ENCODE assay signal across 8 cellular contexts in genomic region chr12:1662761-1663439, GRCh38. TPM values are rescaled to one million over a fixed set of nuclear protein-coding genes. Genes with fewer than 3 reads are reported as not detected.
DNase-seq lines count a peak whose midpoint lies in the region; ATAC-seq, FAIRE-seq and TF ChIP-seq lines count a peak whose summit lies in the region.

No MANE protein-coding gene starts in this region.

- no peak overlapping the region for H2AFZ ChIP-seq in HepG2 (ENCODE audit: low read length)

- peak overlapping the region; percentile 69 for H3K27ac Mint-ChIP-seq in Calu3 (ENCODE audit: unreplicated experiment)

- in situ Hi-C loops in HepG2 (cut with HindIII; ENCODE audit: extremely low pct_ligation_motif_present, low pct_unique_long_range_greater_than_20kb) = no loop called here
- in situ Hi-C loops in transverse colon (cut with MboI; ENCODE audit: low pct_ligation_motif_present in 1 of 4, low pct_unique_long_range_greater_than_20kb in 1 of 4, low sequenced_read_pairs in 3 of 4) = loop anchor here in 1 of 4 donors (10.0 kb wide), 1 partner anchor 272 kb away; no protein-coding TSS in a partner anchor

- no peak for ATAC-seq in HepG2
- no peak for ATAC-seq in HG02852 (IDR thresholded peaks at IDR 0.05; ENCODE audit: unreplicated experiment)

- H3K36me3 Mint-ChIP-seq in Calu3 (ENCODE audit: insufficient read depth, unreplicated experiment) = peaks cover 27% of the 10 kb centered on the region

- H3K4me3 Mint-ChIP-seq in Calu3 (ENCODE audit: low read depth, unreplicated experiment) = peak overlapping the region; percentile 60

- H3K9ac ChIP-seq in HepG2 (ENCODE audit: insufficient read depth, low read depth, low read length) = no peak overlapping the region

- FAIRE-seq in bronchial epithelial cell (lab: Jason Lieb, UNC) = no peak
- no peak for FAIRE-seq in HepG2 (lab: Jason Lieb, UNC)

- H3K4me2 ChIP-seq in HepG2 (ENCODE audit: low read depth, low read length) = peak overlapping the region; percentile 7; the same call in 1 of the 2 replicates

- H3K9me3 ChIP-seq in HepG2 (ENCODE audit: low read length) = no peaks in the 10 kb centered on the region
- no peaks in the 10 kb centered on the region for H3K9me3 ChIP-seq in transverse colon

- DNase-seq in Calu3 (peak; percentile 85), RPMI8226 (peak; percentile 40), bronchial epithelial cell (ENCODE audit: low read depth) (peak; percentile 43), HepG2 (ENCODE audit: low spot score) (no peak), transverse colon (peak; percentile 86), A172 (ENCODE audit: low spot score) (no peak), NCI-H1436 treated with DMSO at 0.1 percent for 48 hours (lab: John Stamatoyannopoulos, UW) (no peak)

- TF ChIP-seq RAD21 in HepG2 (CRISPR knock-in tag; IDR thresholded peaks at IDR 0.05) = no peak

- H3K9me3 Mint-ChIP-seq in Calu3 (ENCODE audit: low read depth, unreplicated experiment) = no peaks in the 10 kb centered on the region

- no peaks in the 10 kb centered on the region for H3K27me3 ChIP-seq in bronchial epithelial cell (ENCODE audit: control insufficient read depth, insufficient read depth, low read length)
- no peaks in the 10 kb centered on the region for H3K27me3 ChIP-seq in HepG2 (ENCODE audit: control insufficient read depth in 1 of 2, insufficient read depth in 2 of 2, low read length in 2 of 2)
- no peaks in the 10 kb centered on the region for H3K27me3 ChIP-seq in transverse colon

- H3K4me1 Mint-ChIP-seq in Calu3 (ENCODE audit: low read depth, unreplicated experiment) = peaks cover 31% of the 10 kb centered on the region

- POLR2A ChIA-PET in HepG2 (lab: Yijun Ruan, JAX) = interaction anchor here (1.3 to 3.5 kb wide), 4 partner anchors 11 to 331 kb away, joined by 3 to 37 read pairs (median 4); partner anchors contain the start of gene ADIPOR2

- H4K20me1 ChIP-seq in HepG2 (ENCODE audit: insufficient read depth, low read length) = no peaks in the 10 kb centered on the region

- H3K36me3 ChIP-seq in bronchial epithelial cell (ENCODE audit: control insufficient read depth, insufficient read depth, low read length) = no peaks in the 10 kb centered on the region
- H3K36me3 ChIP-seq in HepG2 (replicated peaks in 1 of 2; ENCODE audit: control insufficient read depth in 1 of 2, insufficient read depth in 2 of 2, low read length in 2 of 2) = no peaks in the 10 kb centered on the region
- H3K36me3 ChIP-seq in transverse colon = no peaks in the 10 kb centered on the region

- CTCF ChIA-PET in Calu3 (lab: Charles Lee) = interaction anchor here (1.2 kb wide), 1 partner anchor 14 kb away, joined by 3 read pairs; no protein-coding TSS in a partner anchor
- CTCF ChIA-PET in HepG2 (lab: Yijun Ruan, JAX; ENCODE audit: low intra/inter-chr PET ratio, low total read pairs) = no interaction called here

- peak; percentile 58 for TF ChIP-seq CTCF in Calu3 (IDR thresholded peaks at IDR 0.05; ENCODE audit: unreplicated experiment)
- TF ChIP-seq CTCF in bronchial epithelial cell (IDR thresholded peaks at IDR 0.05; ENCODE audit: insufficient read depth, low read length, severe bottlenecking) = peak; percentile 76
- TF ChIP-seq CTCF in HepG2 (CRISPR knock-in tag; IDR thresholded peaks at IDR 0.05) = no peak
- TF ChIP-seq CTCF in transverse colon (IDR thresholded peaks at IDR 0.05) = peak; percentile 44 to 82 (median 56)

- TF ChIP-seq EP300 in HepG2 (IDR thresholded peaks at IDR 0.05; ENCODE audit: low read depth in 2 of 2, low read length in 2 of 2) (no peak), HepG2 (CRISPR knock-in tag; IDR thresholded peaks at IDR 0.05; ENCODE audit: borderline replicate concordance) (no peak), transverse colon (IDR thresholded peaks at IDR 0.05; ENCODE audit: low read depth) (no peak)

- peak overlapping the region; percentile 9 for H3K27ac ChIP-seq in HepG2 (ENCODE audit: extremely low read length, insufficient read depth, low read length)
- H3K27ac ChIP-seq in transverse colon = peak overlapping the region; percentile 86 to 91 (median 89)

- peak overlapping the region; percentile 10 for H3K4me3 ChIP-seq in bronchial epithelial cell (ENCODE audit: low read depth, low read length)
- H3K4me3 ChIP-seq in HepG2 (replicated peaks in 1 of 3; ENCODE audit: insufficient read depth in 1 of 3, low read depth in 2 of 3, low read length in 3 of 3) = no peak overlapping the region
- peak overlapping the region in 3 of 4 donors; percentile 13 to 40 (median 34) for H3K4me3 ChIP-seq in transverse colon

- no peaks in the 10 kb centered on the region for H3K27me3 Mint-ChIP-seq in Calu3 (ENCODE audit: unreplicated experiment)

- H3K79me2 ChIP-seq in HepG2 (ENCODE audit: insufficient read depth, low read length) = no peaks in the 10 kb centered on the region

- BruUV-seq in Calu3 (replicated peaks; lab: Mats Ljungman, UMichigan) = no TSS peak
- BruUV-seq in HepG2 (replicated peaks; lab: Mats Ljungman, UMichigan) = no TSS peak

- 91% methylated on average over 33 of the region's 46 CpGs for WGBS in HepG2 (ENCODE audit: low lambda C conversion rate)
- 26% methylated on average over 43 of the region's 46 CpGs; no CpG with 5 or more reads in 1 of the 2 donors for WGBS in transverse colon (ENCODE audit: low coverage in 1 of 2), 2 donors

- TF ChIP-seq POLR2A in HepG2 (IDR thresholded peaks at IDR 0.05; ENCODE audit: insufficient read depth in 1 of 2, low read depth in 2 of 2, low read length in 2 of 2) (no peak), transverse colon (IDR thresholded peaks at IDR 0.05) (peak; percentile 55)

- peaks cover 58% of the 10 kb centered on the region for H3K4me1 ChIP-seq in HepG2 (ENCODE audit: insufficient read depth, low read length)
- H3K4me1 ChIP-seq in transverse colon = peaks cover 12 to 61% (median 30%) of the 10 kb centered on the region in 4 donors

- intact Hi-C loops in Calu3 (cut with micrococcal nuclease; ENCODE audit: unreplicated experiment) = no loop called here
- intact Hi-C loops in HepG2 (cut with micrococcal nuclease; ENCODE audit: unreplicated experiment) = loop anchor here (10.0 kb wide), 1 partner anchor 102 kb away; no protein-coding TSS in a partner anchor
- intact Hi-C loops in transverse colon (cut with DNase I; ENCODE audit: low total_unique reads) = loop anchor here (2.0 kb wide), 1 partner anchor 282 kb away; no protein-coding TSS in a partner anchor

RNA-seq across cellular contexts. Expression of gene ADIPOR2, which starts 28.0 kb away (rescaled TPM):
- total RNA-seq in Calu3 (2022) (88.5 and 90.3 TPM in 2 replicates), bronchial epithelial cell (41.6 and 61.2 TPM in 2 replicates), HepG2 (2016; rRNA removed; fragmentation: Illumina TruSeq; extraction: Trizol) (35.2 and 40.8 TPM in 2 replicates), transverse colon (10 to 100 TPM; 27.9 to 74.2 (median 52.1) TPM)
- 14.0 and 15.3 TPM in 2 replicates for total RNA-seq in HepG2 (2016; cell fraction: cytosol; rRNA removed; fragmentation: Illumina TruSeq; extraction: Trizol; ENCODE audit: low read depth)
- total RNA-seq in HepG2 (2016; cell fraction: insoluble cytoplasmic fraction; rRNA removed; fragmentation: Illumina TruSeq; extraction: Trizol) = 34.6 and 36.8 TPM in 2 replicates
- total RNA-seq in HepG2 (2016; cell fraction: membrane; rRNA removed; fragmentation: Illumina TruSeq; extraction: Trizol) = 32.2 and 37.5 TPM in 2 replicates
- 57.1 and 62.9 TPM in 2 replicates for total RNA-seq in HepG2 (2016; cell fraction: nucleus; rRNA removed; fragmentation: Illumina TruSeq; extraction: Trizol)
- 52.2 and 56.5 TPM in 2 replicates for polyA plus RNA-seq in HepG2 (2011; rRNA removed)
- 30.4 and 47.3 TPM in 2 replicates for polyA plus RNA-seq in HepG2 (2011; cell fraction: cytosol; rRNA removed)
- polyA plus RNA-seq in HepG2 (2011; cell fraction: nucleus; rRNA removed) = 39.2 and 60.6 TPM in 2 replicates
- polyA plus RNA-seq in HepG2 (2012) = 68.6 and 70.3 TPM in 2 replicates
- 8.2 TPM in 2 replicates for polyA plus RNA-seq in HepG2 (2016; cell fraction: cytosol; fragmentation: Illumina TruSeq; extraction: Trizol; ENCODE audit: low read depth)
- polyA plus RNA-seq in HepG2 (2016; cell fraction: insoluble cytoplasmic fraction; fragmentation: Illumina TruSeq; extraction: Trizol; ENCODE audit: low read depth) = 42.4 and 47.2 TPM in 2 replicates
- 24.7 and 28.3 TPM in 2 replicates for polyA plus RNA-seq in HepG2 (2016; cell fraction: membrane; fragmentation: Illumina TruSeq; extraction: Trizol; ENCODE audit: low read depth)
- polyA plus RNA-seq in HepG2 (2016; cell fraction: nucleus; fragmentation: Illumina TruSeq; extraction: Trizol; ENCODE audit: insufficient read depth, low read depth) = 75.6 and 80.5 TPM in 2 replicates
- 53.2 and 63.9 TPM in 2 replicates for polyA minus RNA-seq in HepG2 (2011; rRNA and poly(A)+ RNA removed; ENCODE audit: low replicate concordance)
- polyA minus RNA-seq in HepG2 (2011; cell fraction: cytosol; rRNA and poly(A)+ RNA removed) = 37.1 and 43.3 TPM in 2 replicates
- polyA minus RNA-seq in HepG2 (2011; cell fraction: nucleus; rRNA and poly(A)+ RNA removed) = 89.9 and 92.1 TPM in 2 replicates
- total RNA-seq in A172 (2014; rRNA removed; shearing (Covaris generic)) = 14.1 and 17.9 TPM in 2 replicates

RNA-seq across cellular contexts. Expression of gene WNT5B, which starts 33.9 kb away (rescaled TPM):
- total RNA-seq in Calu3 (2022) = 0.24 TPM in 1 of 2 replicates, not detected in the other
- 0.77 and 0.79 TPM in 2 replicates for total RNA-seq in bronchial epithelial cell
- 0.04 TPM in 1 of 2 replicates, not detected in the other for total RNA-seq in HepG2 (2016; rRNA removed; fragmentation: Illumina TruSeq; extraction: Trizol)
- total RNA-seq in HepG2 (2016; cell fraction: cytosol; rRNA removed; fragmentation: Illumina TruSeq; extraction: Trizol; ENCODE audit: low read depth) = not detected in 2 replicates
- 0.06 TPM in 1 of 2 replicates, not detected in the other for total RNA-seq in HepG2 (2016; cell fraction: insoluble cytoplasmic fraction; rRNA removed; fragmentation: Illumina TruSeq; extraction: Trizol)
- not detected in 2 replicates for total RNA-seq in HepG2 (2016; cell fraction: membrane; rRNA removed; fragmentation: Illumina TruSeq; extraction: Trizol)
- not detected in 2 replicates for total RNA-seq in HepG2 (2016; cell fraction: nucleus; rRNA removed; fragmentation: Illumina TruSeq; extraction: Trizol)
- not detected in 2 replicates for polyA plus RNA-seq in HepG2 (2011; rRNA removed)
- polyA plus RNA-seq in HepG2 (2011; cell fraction: cytosol; rRNA removed) = 0.04 TPM in 2 replicates
- polyA plus RNA-seq in HepG2 (2011; cell fraction: nucleus; rRNA removed) = not detected in 2 replicates
- not detected in 2 replicates for polyA plus RNA-seq in HepG2 (2012)
- not detected in 2 replicates for polyA plus RNA-seq in HepG2 (2016; cell fraction: cytosol; fragmentation: Illumina TruSeq; extraction: Trizol; ENCODE audit: low read depth)
- not detected in 2 replicates for polyA plus RNA-seq in HepG2 (2016; cell fraction: insoluble cytoplasmic fraction; fragmentation: Illumina TruSeq; extraction: Trizol; ENCODE audit: low read depth)
- polyA plus RNA-seq in HepG2 (2016; cell fraction: membrane; fragmentation: Illumina TruSeq; extraction: Trizol; ENCODE audit: low read depth) = not detected in 2 replicates
- not detected in 2 replicates for polyA plus RNA-seq in HepG2 (2016; cell fraction: nucleus; fragmentation: Illumina TruSeq; extraction: Trizol; ENCODE audit: insufficient read depth, low read depth)
- not detected in 2 replicates for polyA minus RNA-seq in HepG2 (2011; rRNA and poly(A)+ RNA removed; ENCODE audit: low replicate concordance)
- polyA minus RNA-seq in HepG2 (2011; cell fraction: cytosol; rRNA and poly(A)+ RNA removed) = not detected in 2 replicates
- not detected in 2 replicates for polyA minus RNA-seq in HepG2 (2011; cell fraction: nucleus; rRNA and poly(A)+ RNA removed)
- 1 to 10 TPM in 2 of 4 donors, under 1 TPM in 1, not detected in 1; 0.80 to 3.5 (median 3.5) TPM for total RNA-seq in transverse colon
- 10.1 and 10.3 TPM in 2 replicates for total RNA-seq in A172 (2014; rRNA removed; shearing (Covaris generic))

Comparison
In these comparisons a context has a peak if more than half of its experiments do, and no peak if none do; other contexts are left out.
1. DNase-seq: peak in Calu3 (single experiment), RPMI8226 (single experiment), bronchial epithelial cell (single experiment) and transverse colon (single experiment); none in HepG2 (single experiment), A172 (single experiment) and NCI-H1436 treated with DMSO at 0.1 percent for 48 hours (single experiment).
2. H3K4me3 ChIP-seq: peak in bronchial epithelial cell (single experiment) and transverse colon (3 of 4); none in HepG2 (0 of 3).